Comparison of ENCODE assay signal across 16 cellular contexts in the genomic region with DNA sequence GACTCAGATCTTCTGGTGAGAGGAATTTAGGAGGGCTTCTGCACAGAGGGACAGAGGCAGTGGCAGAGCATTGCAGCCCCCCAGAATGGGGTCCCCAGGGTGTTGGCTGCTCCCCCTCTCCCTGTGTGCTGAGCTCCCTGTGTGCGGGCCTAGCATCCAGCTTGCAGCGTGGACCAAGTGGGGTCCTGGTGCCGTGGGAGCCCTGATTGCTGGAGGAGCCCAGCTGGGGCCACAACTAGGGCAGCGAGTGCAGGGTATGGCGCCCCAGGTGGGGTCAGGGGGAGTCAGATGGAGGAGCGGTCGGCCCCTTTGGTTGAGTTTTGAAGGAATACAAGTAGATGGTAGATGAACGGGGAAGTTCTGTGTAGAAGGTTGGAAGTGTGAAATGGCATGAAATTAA.
DNase-seq lines count a peak whose midpoint lies in the region; ATAC-seq, FAIRE-seq and TF ChIP-seq lines count a peak whose summit lies in the region.
"Had no signal": no experiment of that assay in that cellular context is flagged by ENCODE, and none has a peak within 500 bp of the region (broad histone marks: within the 10 kb centered on the region; RNA-seq: fewer than 3 reads in every experiment).

No MANE protein-coding gene starts in this region.

- TF ChIP-seq POLR2A in HepG2 (IDR thresholded peaks at IDR 0.05; ENCODE audit: insufficient read depth in 1 of 2, low read depth in 2 of 2, low read length in 2 of 2), result no peak

- no peak overlapping the region for H2BK120ac ChIP-seq in mesendoderm (ENCODE audit: low read depth, low read length)

- TF ChIP-seq EP300 in HepG2 (IDR thresholded peaks at IDR 0.05; ENCODE audit: low read depth in 2 of 2, low read length in 2 of 2) (no peak), HepG2 (CRISPR knock-in tag; IDR thresholded peaks at IDR 0.05; ENCODE audit: borderline replicate concordance) (no peak)

- H3K4me3 Mint-ChIP-seq in activated T-helper 17 cell treated with anti-CD3 and anti-CD28 coated beads, Interleukin-2, amount 50 U/mL, for 72 hours, result no peak overlapping the region
- H3K4me3 Mint-ChIP-seq: activated CD8-positive, alpha-beta T cell treated with anti-CD3 and anti-CD28 coated beads for 36 hours; endodermal cell; nephron progenitor cell had no signal

- H3K4me1 Mint-ChIP-seq in activated T-helper 17 cell treated with anti-CD3 and anti-CD28 coated beads, Interleukin-2, amount 50 U/mL, for 72 hours, result no peaks in the 10 kb centered on the region

- H3K56ac ChIP-seq in mesendoderm (ENCODE audit: low read length), result no peak overlapping the region

- H3K4me2 ChIP-seq in GM23248 (ENCODE audit: unreplicated experiment) (no peak overlapping the region), HepG2 (ENCODE audit: low read depth, low read length) (no peak overlapping the region), skeletal muscle satellite cell (ENCODE audit: low read length) (peak overlapping the region; percentile 5), mesendoderm (ENCODE audit: low read length) (no peak overlapping the region)

- intact Hi-C loops in HepG2 (cut with micrococcal nuclease; ENCODE audit: unreplicated experiment), result loop anchor here (5.0 to 10.0 kb wide), 2 partner anchors 38 to 675 kb away; no protein-coding TSS in a partner anchor

- H3K27me3 ChIP-seq in GM23248 (replicated peaks; ENCODE audit: insufficient read depth), result no peaks in the 10 kb centered on the region
- H3K27me3 ChIP-seq in HepG2 (ENCODE audit: control insufficient read depth in 1 of 2, insufficient read depth in 2 of 2, low read length in 2 of 2), result no peaks in the 10 kb centered on the region
- no peaks in the 10 kb centered on the region for H3K27me3 ChIP-seq in skeletal muscle satellite cell (ENCODE audit: control insufficient read depth, insufficient read depth, low read length)
- H3K27me3 ChIP-seq in mesendoderm (ENCODE audit: insufficient read depth, low read length, poor library complexity), result no peaks in the 10 kb centered on the region

- no peaks in the 10 kb centered on the region for H3K9me2 ChIP-seq in GM23248 (ENCODE audit: insufficient read depth)

- H3K79me1 ChIP-seq in mesendoderm (ENCODE audit: low read length), result peaks cover 20% of the 10 kb centered on the region

- H3K79me2 ChIP-seq in GM23248 (ENCODE audit: insufficient read depth) (peaks cover 100% of the 10 kb centered on the region), HepG2 (ENCODE audit: insufficient read depth, low read length) (peaks cover 90% of the 10 kb centered on the region), mesendoderm (ENCODE audit: control insufficient read depth, insufficient read depth, low read length) (peaks cover 78% of the 10 kb centered on the region)

- FAIRE-seq in HepG2 (lab: Jason Lieb, UNC), result no peak

- WGBS in GM23248 (ENCODE audit: low coverage in 1 of 2, low lambda C conversion rate in 2 of 2, missing lambda C conversion rate in 2 of 2), 2 experiments, result 94 to 97% methylated on average over 8 of the region's 8 CpGs
- 99% methylated on average over 8 of the region's 8 CpGs for WGBS in HepG2 (ENCODE audit: low lambda C conversion rate)
- WGBS in mesendoderm (ENCODE audit: extremely low coverage, insufficient coverage, low lambda C conversion rate), result no CpG with 5 or more reads among the region's 8 CpGs

- POLR2A ChIA-PET in HepG2 (lab: Yijun Ruan, JAX), result interaction anchor here (1.2 kb wide), 1 partner anchor 60 kb away, joined by 3 read pairs; no protein-coding TSS in a partner anchor

- H3K18ac ChIP-seq in mesendoderm (ENCODE audit: low read length), result no peak overlapping the region

- H4K5ac ChIP-seq in mesendoderm (ENCODE audit: low read length), result no peak overlapping the region

- CTCF ChIA-PET in HepG2 (lab: Yijun Ruan, JAX; ENCODE audit: low intra/inter-chr PET ratio, low total read pairs), result no interaction called here

- no peaks in the 10 kb centered on the region for H3K9me3 Mint-ChIP-seq in activated T-helper 17 cell treated with anti-CD3 and anti-CD28 coated beads, Interleukin-2, amount 50 U/mL, for 72 hours
- H3K9me3 Mint-ChIP-seq: activated CD8-positive, alpha-beta T cell treated with anti-CD3 and anti-CD28 coated beads for 36 hours; endodermal cell; nephron progenitor cell had no signal

- H3K4me1 ChIP-seq in GM23248 (ENCODE audit: insufficient read depth) (peaks cover 94% of the 10 kb centered on the region), HepG2 (ENCODE audit: insufficient read depth, low read length) (peaks cover 96% of the 10 kb centered on the region), skeletal muscle satellite cell (ENCODE audit: control insufficient read depth, insufficient read depth, low read length) (peaks cover 89% of the 10 kb centered on the region), mesendoderm (ENCODE audit: control insufficient read depth, low read depth, low read length) (peaks cover 2% of the 10 kb centered on the region)

- peaks cover 15% of the 10 kb centered on the region for H3K27me3 Mint-ChIP-seq in activated T-helper 17 cell treated with anti-CD3 and anti-CD28 coated beads, Interleukin-2, amount 50 U/mL, for 72 hours

- H2AK5ac ChIP-seq in mesendoderm (ENCODE audit: low read length), result no peak overlapping the region

- H3K36me3 Mint-ChIP-seq in activated T-helper 17 cell treated with anti-CD3 and anti-CD28 coated beads, Interleukin-2, amount 50 U/mL, for 72 hours (ENCODE audit: low read depth), result no peaks in the 10 kb centered on the region

- H2BK5ac ChIP-seq in mesendoderm (ENCODE audit: low read length), result no peak overlapping the region

- no peak overlapping the region for H4K8ac ChIP-seq in mesendoderm (ENCODE audit: low read depth, low read length)

- H3K36me3 ChIP-seq in GM23248 (ENCODE audit: low read depth), result peaks cover 6% of the 10 kb centered on the region
- H3K36me3 ChIP-seq in HepG2 (replicated peaks in 1 of 2; ENCODE audit: control insufficient read depth in 1 of 2, insufficient read depth in 2 of 2, low read length in 2 of 2), result no peaks in the 10 kb centered on the region
- H3K36me3 ChIP-seq in skeletal muscle satellite cell (ENCODE audit: insufficient read depth, low read length), result no peaks in the 10 kb centered on the region
- H3K36me3 ChIP-seq in mesendoderm (ENCODE audit: control insufficient read depth, insufficient read depth, low read length), result no peaks in the 10 kb centered on the region
- H3K36me3 ChIP-seq: left ventricle myocardium inferior, WERI-Rb-1 had no signal

- H3K9ac ChIP-seq in GM23248 (no peak overlapping the region), HepG2 (ENCODE audit: insufficient read depth, low read depth, low read length) (no peak overlapping the region), skeletal muscle satellite cell (ENCODE audit: low read depth, low read length) (no peak overlapping the region), mesendoderm (ENCODE audit: low read length) (no peak overlapping the region)

- peak overlapping the region; percentile 3 for H3K27ac Mint-ChIP-seq in activated T-helper 17 cell treated with anti-CD3 and anti-CD28 coated beads, Interleukin-2, amount 50 U/mL, for 72 hours
- H3K27ac Mint-ChIP-seq: activated CD8-positive, alpha-beta T cell treated with anti-CD3 and anti-CD28 coated beads for 36 hours; endodermal cell; nephron progenitor cell had no signal

- H4K20me1 ChIP-seq in GM23248 (ENCODE audit: insufficient read depth), result peaks cover 13% of the 10 kb centered on the region
- peaks cover 8% of the 10 kb centered on the region for H4K20me1 ChIP-seq in HepG2 (ENCODE audit: insufficient read depth, low read length)

- TF ChIP-seq CTCF in HepG2 (CRISPR knock-in tag; IDR thresholded peaks at IDR 0.05), result no peak

- H3K27ac ChIP-seq in GM23248 (peak overlapping the region; percentile 86), HepG2 (ENCODE audit: extremely low read length, insufficient read depth, low read length) (peak overlapping the region; percentile 76), mesendoderm (ENCODE audit: low read depth, low read length) (no peak overlapping the region)
- H3K27ac ChIP-seq: left ventricle myocardium inferior, WERI-Rb-1 had no signal

- H3K4me3 ChIP-seq in GM23248 (no peak overlapping the region), HepG2 (replicated peaks in 1 of 3; ENCODE audit: insufficient read depth in 1 of 3, low read depth in 2 of 3, low read length in 3 of 3) (no peak overlapping the region), skeletal muscle satellite cell (ENCODE audit: low read length) (no peak overlapping the region), mesendoderm (ENCODE audit: low read length) (no peak overlapping the region)
- H3K4me3 ChIP-seq: left ventricle myocardium inferior had no signal

- no TSS peak for BruUV-seq in HepG2 (replicated peaks; lab: Mats Ljungman, UMichigan)

- in situ Hi-C loops in GM23248 (cut with MboI), result no loop called here
- in situ Hi-C loops in HepG2 (cut with HindIII; ENCODE audit: extremely low pct_ligation_motif_present, low pct_unique_long_range_greater_than_20kb), result loop anchor here (5.0 kb wide), 1 partner anchor 43 kb away; no protein-coding TSS in a partner anchor

- DNase-seq in GM23248, result no peak
- DNase-seq in HepG2 (ENCODE audit: low spot score), result no peak
- no peak for DNase-seq in mesendoderm
- no peak for DNase-seq in NCI-H1105 (lab: John Stamatoyannopoulos, UW)
- DNase-seq: activated CD8-positive, alpha-beta T cell treated with anti-CD3 and anti-CD28 coated beads for 36 hours; DMS 273 treated with DMSO at 0.1 percent for 48 hours; endodermal cell; foreskin fibroblast; left ventricle myocardium inferior; NCI-H1048; nephron progenitor cell; WERI-Rb-1 had no signal

- H3K4ac ChIP-seq in mesendoderm (ENCODE audit: low read depth, low read length), result no peak overlapping the region

- no peak overlapping the region for H3K23ac ChIP-seq in mesendoderm (ENCODE audit: low read length)

- no peak overlapping the region for H2AFZ ChIP-seq in GM23248
- no peak overlapping the region for H2AFZ ChIP-seq in HepG2 (ENCODE audit: low read length)

- H3K9me3 ChIP-seq in GM23248 (ENCODE audit: low read depth) (no peaks in the 10 kb centered on the region), HepG2 (ENCODE audit: low read length) (no peaks in the 10 kb centered on the region), skeletal muscle satellite cell (replicated peaks; ENCODE audit: low read length) (no peaks in the 10 kb centered on the region)
- H3K9me3 ChIP-seq: left ventricle myocardium inferior had no signal

- no peak for TF ChIP-seq RAD21 in HepG2 (CRISPR knock-in tag; IDR thresholded peaks at IDR 0.05)

- no peak for ATAC-seq in activated T-helper 17 cell treated with anti-CD3 and anti-CD28 coated beads, Interleukin-2, amount 50 U/mL, for 72 hours (replicated peaks)
- ATAC-seq in HepG2 (no peak), GM21576 (IDR thresholded peaks at IDR 0.05; ENCODE audit: unreplicated experiment) (no peak), GM19324 (IDR thresholded peaks at IDR 0.05; ENCODE audit: low FRiP score, unreplicated experiment) (no peak)
- ATAC-seq: activated CD8-positive, alpha-beta T cell treated with anti-CD3 and anti-CD28 coated beads for 36 hours had no signal

- H2BK15ac ChIP-seq in mesendoderm (replicated peaks; ENCODE audit: low read depth), result no peak overlapping the region

- H3F3A ChIP-seq in GM23248 (ENCODE audit: insufficient read depth), result peaks cover 88% of the 10 kb centered on the region

TF ChIP-seq in HepG2, 621 proteins besides CTCF, POLR2A, EP300 and RAD21 (continues in another document):
- 0 out of 2 replicates have a peak, but pooled peaks have one; percentile 32 for TF ChIP-seq ZBTB38 (CRISPR knock-in tag; IDR thresholded peaks at IDR 0.05)
